ENCODE assay signal across 8 cellular contexts in genomic region chr2:64652231-64653173, GRCh38. TPM values are rescaled to one million over a fixed set of nuclear protein-coding genes. Genes with fewer than 3 reads are reported as not detected.
DNase-seq lines count a peak whose midpoint lies in the region; ATAC-seq and TF ChIP-seq lines count a peak whose summit lies in the region.

No MANE protein-coding gene starts in this region.

- no peaks in the 10 kb centered on the region for H3K9me3 ChIP-seq in DND-41 (ENCODE audit: insufficient read depth, low read length, severe bottlenecking)

- H3K27me3 ChIP-seq in DND-41 (ENCODE audit: insufficient read depth, low read length, poor library complexity): peaks cover 7% of the 10 kb centered on the region

- peaks cover 43% of the 10 kb centered on the region for H3K79me2 ChIP-seq in DND-41 (ENCODE audit: insufficient read depth, low read length)

- peaks cover 27% of the 10 kb centered on the region for H4K20me1 ChIP-seq in DND-41 (ENCODE audit: insufficient read depth, low read length)

- H2AFZ ChIP-seq in DND-41 (ENCODE audit: low read depth, low read length): peak overlapping the region; percentile 95

- H3K27ac ChIP-seq in DND-41 (ENCODE audit: low read length): peak overlapping the region; percentile 84

- H3K27ac Mint-ChIP-seq in T-helper 2 cell treated with Interferon-gamma antibody and Interleukin-4, amounts not matched to agents 5 μg/mL and 100 μg/mL, for 36 hours: peak overlapping the region; percentile 87
- H3K27ac Mint-ChIP-seq in naive B cell: peak overlapping the region; percentile 95 to 99 (median 98)

- in situ Hi-C loops in KBM-7 (cut with MboI; ENCODE audit: low pct_unique_long_range_greater_than_20kb, low sequenced_read_pairs): no loop called here

- H3K27me3 Mint-ChIP-seq in T-helper 2 cell treated with Interferon-gamma antibody and Interleukin-4, amounts not matched to agents 5 μg/mL and 100 μg/mL, for 36 hours (ENCODE audit: low read depth): no peaks in the 10 kb centered on the region
- no peaks in the 10 kb centered on the region for H3K27me3 Mint-ChIP-seq in naive B cell

- TF ChIP-seq CTCF in DND-41 (IDR thresholded peaks at IDR 0.05; ENCODE audit: borderline replicate concordance, extremely low read depth, low read length, poor library complexity, severe bottlenecking) (no peak), epithelial cell of proximal tubule (conservative IDR thresholded peaks at IDR 0.05; ENCODE audit: low read depth, low read length) (no peak)

- peaks cover 4% of the 10 kb centered on the region for H3K36me3 Mint-ChIP-seq in T-helper 2 cell treated with Interferon-gamma antibody and Interleukin-4, amounts not matched to agents 5 μg/mL and 100 μg/mL, for 36 hours (ENCODE audit: low read depth)
- H3K36me3 Mint-ChIP-seq in naive B cell: no peaks in the 10 kb centered on the region

- no peaks in the 10 kb centered on the region for H3K36me3 ChIP-seq in DND-41 (ENCODE audit: insufficient read depth, low read length)

- no peaks in the 10 kb centered on the region for H3K9me3 Mint-ChIP-seq in T-helper 2 cell treated with Interferon-gamma antibody and Interleukin-4, amounts not matched to agents 5 μg/mL and 100 μg/mL, for 36 hours
- H3K9me3 Mint-ChIP-seq in naive B cell: no peaks in the 10 kb centered on the region

- peaks cover 58% of the 10 kb centered on the region for H3K4me1 Mint-ChIP-seq in T-helper 2 cell treated with Interferon-gamma antibody and Interleukin-4, amounts not matched to agents 5 μg/mL and 100 μg/mL, for 36 hours (ENCODE audit: low read depth)
- H3K4me1 Mint-ChIP-seq in naive B cell: peaks cover 51 to 81% (median 71%) of the 10 kb centered on the region in 3 donors

- peak; percentile 22; the same call in 1 of the 3 replicates for ATAC-seq in DND-41 (ENCODE audit: insufficient read depth, low read depth)
- ATAC-seq in naive B cell (ENCODE audit: low read depth in 2 of 2): no peak
- ATAC-seq in GM19463 (IDR thresholded peaks at IDR 0.05; ENCODE audit: unreplicated experiment): no peak

- H3K4me3 Mint-ChIP-seq in T-helper 2 cell treated with Interferon-gamma antibody and Interleukin-4, amounts not matched to agents 5 μg/mL and 100 μg/mL, for 36 hours: peak overlapping the region; percentile 90
- peak overlapping the region; percentile 84 to 98 (median 93) for H3K4me3 Mint-ChIP-seq in naive B cell

- H3K4me2 ChIP-seq in DND-41 (ENCODE audit: insufficient read depth, low read length): peak overlapping the region; percentile 78

- DNase-seq in DND-41 (peak; percentile 46), KBM-7 (peak; percentile 51), epithelial cell of proximal tubule (ENCODE audit: low read depth) (no peak), naive B cell (peak; percentile 35), HPDE6-E6E7 (ENCODE audit: extremely low spot score) (no peak)
- DNase-seq in T-helper 2 cell treated with Interferon-gamma antibody and Interleukin-4, amounts not matched to agents 5 μg/mL and 100 μg/mL, for 36 hours (ENCODE audit: low spot score): peak; percentile 32
- DNase-seq in stimulated activated CD8-positive, alpha-beta memory T cell treated with anti-CD3 and anti-CD28 coated beads, Interleukin-4, amount 100 ng/mL, for 48 hours: no peak

- H3K9ac ChIP-seq in DND-41 (ENCODE audit: low read depth, low read length): peak overlapping the region; percentile 89

- H3K4me3 ChIP-seq in DND-41 (ENCODE audit: low read depth in 1 of 2, low read length in 2 of 2): peak overlapping the region; percentile 78 to 79
- H3K4me3 ChIP-seq in epithelial cell of proximal tubule (ENCODE audit: low read depth, low read length): peak overlapping the region; percentile 90

- H3K4me1 ChIP-seq in DND-41 (ENCODE audit: insufficient read depth, low read length): peaks cover 46% of the 10 kb centered on the region

RNA-seq across cellular contexts. Expression of gene SERTAD2, which starts 1.2 kb away (rescaled TPM):
- 16.9 and 20.9 TPM in 2 replicates for total RNA-seq in epithelial cell of proximal tubule
- polyA plus RNA-seq in naive B cell (ENCODE audit: low read depth in 6 of 6): 10 to 100 TPM in 5 of 6 donors, 1 to 10 TPM in 1; 7.9 to 21.8 (median 13.2) TPM

Comparison
In these comparisons a context has a peak if more than half of its experiments do, and no peak if none do; other contexts are left out.
1. DNase-seq: peak in DND-41 (single experiment), KBM-7 (single experiment), T-helper 2 cell treated with Interferon-gamma antibody and Interleukin-4, amounts not matched to agents 5 μg/mL and 100 μg/mL, for 36 hours (single experiment) and naive B cell (single experiment); none in epithelial cell of proximal tubule (single experiment), stimulated activated CD8-positive, alpha-beta memory T cell treated with anti-CD3 and anti-CD28 coated beads, Interleukin-4, amount 100 ng/mL, for 48 hours (single experiment) and HPDE6-E6E7 (single experiment).